ENCODE assay signal across 9 cellular contexts in the genomic region with DNA sequence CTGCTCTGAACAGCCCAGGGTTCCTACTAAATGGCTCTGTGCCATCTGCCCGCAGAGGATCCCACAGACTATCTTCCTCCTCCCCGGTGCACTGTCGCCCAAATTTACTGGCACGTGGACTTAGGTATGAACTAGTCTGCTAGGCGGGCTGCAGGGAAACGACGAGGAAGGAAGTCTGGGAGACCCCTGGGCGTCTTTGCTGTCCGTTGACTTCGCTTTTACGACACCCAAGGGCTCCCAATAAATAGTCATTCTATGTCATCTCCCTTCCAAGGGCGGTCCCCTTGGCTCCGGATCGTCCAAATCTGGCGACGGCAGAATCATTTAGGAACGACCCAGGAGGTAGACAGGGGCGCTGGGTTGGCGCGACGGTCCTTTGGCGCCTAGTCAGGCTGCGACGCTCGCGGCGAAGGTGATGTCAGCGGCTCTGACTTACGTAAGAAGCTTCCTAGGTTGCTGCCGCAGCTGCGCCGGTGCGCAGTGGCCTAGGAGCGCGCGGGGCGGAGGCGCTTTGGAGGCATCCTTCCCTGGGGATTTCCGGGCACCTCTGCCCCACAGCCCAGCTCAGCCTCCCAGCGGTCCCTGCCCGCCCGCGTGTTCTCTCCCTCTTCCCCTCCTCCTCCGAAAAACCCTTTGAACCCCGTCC. TPM values are rescaled to one million over a fixed set of nuclear protein-coding genes. Genes with fewer than 3 reads are reported as not detected.
DNase-seq lines count a peak whose midpoint lies in the region; ATAC-seq lines count a peak whose summit lies in the region.
"Had no signal": no experiment of that assay in that cellular context is flagged by ENCODE, and none has a peak within 500 bp of the region (broad histone marks: within the 10 kb centered on the region; RNA-seq: fewer than 3 reads in every experiment).

No MANE protein-coding gene starts in this region.

- H3K9ac ChIP-seq in duodenal mucosa (ENCODE audit: low read depth in 1 of 2, low read length in 2 of 2), result no peak overlapping the region
- H3K9ac ChIP-seq in muscle layer of colon (ENCODE audit: low read length), result peak overlapping the region; percentile 71

- H3K36me3 ChIP-seq in duodenal mucosa (ENCODE audit: control insufficient read depth in 1 of 2, insufficient read depth in 2 of 2, low read length in 2 of 2), result no peaks in the 10 kb centered on the region
- H3K36me3 ChIP-seq in muscle layer of colon (ENCODE audit: insufficient read depth, low read length), result no peaks in the 10 kb centered on the region

- no peak for ATAC-seq in HG03520 (IDR thresholded peaks at IDR 0.05; ENCODE audit: unreplicated experiment)
- no peak for ATAC-seq in HG02970 (IDR thresholded peaks at IDR 0.05; ENCODE audit: low FRiP score, unreplicated experiment)
- ATAC-seq in HG03460 (IDR thresholded peaks at IDR 0.05; ENCODE audit: unreplicated experiment), result no peak
- ATAC-seq in HG03432 (IDR thresholded peaks at IDR 0.05; ENCODE audit: unreplicated experiment), result no peak
- ATAC-seq: K562 had no signal

- H3K4me1 ChIP-seq in duodenal mucosa (ENCODE audit: control insufficient read depth in 1 of 2, insufficient read depth in 2 of 2, low read length in 2 of 2), result peaks cover 0 to 4% of the 10 kb centered on the region in 2 donors
- H3K4me1 ChIP-seq in muscle layer of colon (ENCODE audit: insufficient read depth, low read length), result no peaks in the 10 kb centered on the region

- DNase-seq in H4 (ENCODE audit: low spot score), result peak; percentile 44
- DNase-seq in NCI-H510A (lab: John Stamatoyannopoulos, UW), result peak; percentile 53

- H3K9me3 ChIP-seq in duodenal mucosa (ENCODE audit: control insufficient read depth in 1 of 2, low read length in 2 of 2) (no peaks in the 10 kb centered on the region), muscle layer of colon (ENCODE audit: low read length) (no peaks in the 10 kb centered on the region)

- H3K27ac ChIP-seq in duodenal mucosa (ENCODE audit: low read depth, low read length), result no peak overlapping the region
- H3K27ac ChIP-seq in muscle layer of colon (ENCODE audit: low read depth, low read length), result peak overlapping the region; percentile 63

- H3K4me3 ChIP-seq in duodenal mucosa (ENCODE audit: low read depth in 1 of 2, low read length in 2 of 2) (peak overlapping the region; percentile 62 to 66), muscle layer of colon (ENCODE audit: low read depth in 1 of 2, low read length in 2 of 2) (peak overlapping the region; percentile 68 to 70)
- H3K4me3 ChIP-seq: K562 had no signal

- H3K27me3 ChIP-seq in duodenal mucosa (ENCODE audit: control insufficient read depth in 1 of 2, insufficient read depth in 2 of 2, low read length in 2 of 2) (no peaks in the 10 kb centered on the region), muscle layer of colon (ENCODE audit: control insufficient read depth in 1 of 2, insufficient read depth in 2 of 2, low read length in 2 of 2) (peaks cover 0 to 11% of the 10 kb centered on the region in 2 donors)

RNA-seq across cellular contexts. Expression of gene NHS, which starts 2.2 kb away (rescaled TPM):
- 5.9 and 6.4 TPM in 2 replicates for total RNA-seq in H4 (2014; rRNA removed; shearing (Covaris generic))
